8 cellular contexts compared by ENCODE assay signal in the genomic region with DNA sequence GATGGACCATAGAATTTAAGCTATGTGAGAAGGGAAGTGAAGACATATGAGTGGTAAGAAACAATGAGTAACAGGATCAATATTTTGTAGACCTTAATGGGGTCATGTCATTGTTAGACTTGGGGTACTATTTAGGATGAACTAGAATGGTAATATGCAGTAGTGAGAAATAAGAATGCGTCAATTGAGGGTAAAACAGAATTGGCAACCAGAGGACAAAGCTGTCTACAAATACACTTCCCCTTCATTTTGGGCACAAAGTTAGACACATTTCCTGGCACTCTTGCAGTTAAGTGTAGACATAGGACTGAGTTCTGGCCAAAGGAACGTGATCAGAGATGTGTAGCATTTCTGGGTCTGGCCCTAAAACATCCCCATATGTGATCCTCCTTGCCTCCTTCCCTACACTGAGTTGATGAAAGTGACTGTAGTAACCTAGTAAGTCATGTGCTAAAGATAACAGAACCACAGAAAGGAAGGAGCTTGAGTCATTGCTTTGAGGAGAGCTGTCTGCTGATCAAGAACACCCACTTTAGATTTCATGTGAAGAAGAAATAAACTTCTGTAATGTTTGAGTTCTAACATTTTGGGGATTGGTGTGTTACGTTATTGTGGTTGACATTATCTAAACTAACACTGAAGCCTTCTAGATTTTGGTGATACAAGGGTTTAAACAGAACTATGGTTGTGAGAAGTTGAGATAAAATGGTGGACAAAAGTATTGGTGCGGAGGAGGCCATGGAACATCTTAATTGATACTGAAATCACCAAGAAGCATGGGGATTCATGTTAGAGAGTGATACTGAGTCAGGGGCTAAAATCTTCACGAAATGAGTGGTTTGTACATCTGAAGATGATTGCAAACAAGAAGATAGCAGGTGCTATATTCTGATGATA. TPM values are rescaled to one million over a fixed set of nuclear protein-coding genes. Genes with fewer than 3 reads are reported as not detected.
DNase-seq lines count a peak whose midpoint lies in the region; ATAC-seq, FAIRE-seq and TF ChIP-seq lines count a peak whose summit lies in the region.
"Had no signal": no experiment of that assay in that cellular context is flagged by ENCODE, and none has a peak within 500 bp of the region (broad histone marks: within the 10 kb centered on the region; RNA-seq: fewer than 3 reads in every experiment).

No MANE protein-coding gene starts in this region.

- no peaks in the 10 kb centered on the region for H4K20me1 ChIP-seq in IMR-90 (ENCODE audit: insufficient read depth, low read length)
- no peaks in the 10 kb centered on the region for H4K20me1 ChIP-seq in GM12878 (ENCODE audit: control insufficient read depth, insufficient read depth)

- H4K91ac ChIP-seq in IMR-90 (ENCODE audit: insufficient read depth, low read depth, low read length) = peak overlapping the region; percentile 59; the same call in 1 of the 2 replicates

- H3K23ac ChIP-seq in IMR-90 (ENCODE audit: low read depth, low read length) = no peak overlapping the region

- dilution Hi-C loops in IMR-90 (cut with HindIII; ENCODE audit: low sequenced_read_pairs, unreplicated experiment) = no loop called here

- peak overlapping the region; percentile 63 for H2BK120ac ChIP-seq in IMR-90 (ENCODE audit: low read depth, low read length)

- 68% methylated on average over 2 of the region's 5 CpGs; no CpG with 5 or more reads in 1 of the 2 experiments for WGBS in IMR-90 (ENCODE audit: extremely low coverage in 2 of 2, insufficient read length in 1 of 2), 2 experiments
- WGBS in GM12878 (ENCODE audit: insufficient coverage, insufficient replicate concordance, low lambda C conversion rate, missing lambda C conversion rate) = 94% methylated on average over 5 of the region's 5 CpGs

- H3K27me3 ChIP-seq in IMR-90 (ENCODE audit: control insufficient read depth, insufficient read depth, low read length) = no peaks in the 10 kb centered on the region
- H3K27me3 ChIP-seq in GM12878 (replicated peaks in 1 of 2; ENCODE audit: control insufficient read depth in 2 of 2, insufficient read depth in 2 of 2, low read length in 1 of 2) = no peaks in the 10 kb centered on the region
- no peaks in the 10 kb centered on the region for H3K27me3 ChIP-seq in naive thymus-derived CD4-positive, alpha-beta T cell (ENCODE audit: control insufficient read depth in 2 of 2, insufficient read depth in 2 of 2, low read length in 2 of 2)
- H3K27me3 ChIP-seq: heart left ventricle had no signal

- peaks cover 7% of the 10 kb centered on the region; the same call in 1 of the 2 replicates for H3K9me1 ChIP-seq in IMR-90 (ENCODE audit: insufficient read depth, low read length)

- H3K9me3 Mint-ChIP-seq in naive thymus-derived CD4-positive, alpha-beta T cell = no peaks in the 10 kb centered on the region

- TF ChIP-seq POLR2A in IMR-90 (IDR thresholded peaks at IDR 0.05; ENCODE audit: low read depth, low read length) (no peak), GM12878 (IDR thresholded peaks at IDR 0.05; ENCODE audit: low read depth, low read length) (no peak)

- H3K4me3 ChIP-seq in IMR-90 (ENCODE audit: insufficient read depth, low read depth, low read length) (no peak overlapping the region), GM12878 (no peak overlapping the region)
- H3K4me3 ChIP-seq in naive thymus-derived CD4-positive, alpha-beta T cell (ENCODE audit: low read length) = no peak overlapping the region
- H3K4me3 ChIP-seq: heart left ventricle had no signal

- H3K36me3 Mint-ChIP-seq in naive thymus-derived CD4-positive, alpha-beta T cell = peaks cover 0 to 30% (median 20%) of the 10 kb centered on the region in 5 donors

- no peaks in the 10 kb centered on the region for H3K27me3 Mint-ChIP-seq in naive thymus-derived CD4-positive, alpha-beta T cell

- peaks cover 4% of the 10 kb centered on the region for H3K4me1 ChIP-seq in IMR-90 (ENCODE audit: control insufficient read depth, insufficient read depth, low read length)
- H3K4me1 ChIP-seq in GM12878 (ENCODE audit: control insufficient read depth, insufficient read depth, low read length) = no peaks in the 10 kb centered on the region
- H3K4me1 ChIP-seq in naive thymus-derived CD4-positive, alpha-beta T cell (ENCODE audit: control insufficient read depth in 2 of 2, insufficient read depth in 2 of 2, low read length in 2 of 2) = peaks cover 0 to 5% of the 10 kb centered on the region in 2 donors

- H3K4me2 ChIP-seq in IMR-90 (ENCODE audit: low read depth, low read length) (peak overlapping the region; percentile 36; the same call in 1 of the 2 replicates), GM12878 (ENCODE audit: control insufficient read depth, insufficient read depth) (no peak overlapping the region)

- TF ChIP-seq EP300 in GM12878 (IDR thresholded peaks at IDR 0.05; ENCODE audit: borderline replicate concordance in 1 of 2, control insufficient read depth in 1 of 2, low read depth in 2 of 2, low read length in 2 of 2) = no peak

- H3K9me3 ChIP-seq in IMR-90 (ENCODE audit: control insufficient read depth, insufficient read depth, low read length) = no peaks in the 10 kb centered on the region
- no peaks in the 10 kb centered on the region; the same call in 2 of the 3 replicates for H3K9me3 ChIP-seq in GM12878 (replicated peaks; ENCODE audit: control insufficient read depth, insufficient read depth, low read length)
- no peaks in the 10 kb centered on the region for H3K9me3 ChIP-seq in naive thymus-derived CD4-positive, alpha-beta T cell (ENCODE audit: control insufficient read depth in 2 of 3, low read length in 3 of 3)
- H3K9me3 ChIP-seq: heart left ventricle had no signal

- TF ChIP-seq RAD21 in IMR-90 (IDR thresholded peaks at IDR 0.05; ENCODE audit: low read length) (no peak), GM12878 (IDR thresholded peaks at IDR 0.05; ENCODE audit: insufficient read depth, low read depth, low read length) (no peak)

- no peak overlapping the region for H3K56ac ChIP-seq in IMR-90 (ENCODE audit: extremely low read depth, insufficient read depth, low read length)

- H3K14ac ChIP-seq in IMR-90 (replicated peaks; ENCODE audit: low read depth, low read length) = peak overlapping the region; percentile 17; the same call in 1 of the 2 replicates

- H3K79me2 ChIP-seq in GM12878 (ENCODE audit: control insufficient read depth, insufficient read depth, low read length) = no peaks in the 10 kb centered on the region

- H2BK5ac ChIP-seq in IMR-90 (ENCODE audit: low read depth, low read length, poor library complexity, severe bottlenecking) = peak overlapping the region; percentile 76

- no peak overlapping the region for H2AK9ac ChIP-seq in IMR-90 (replicated peaks; ENCODE audit: low read depth, low read length, poor library complexity)

- RAD21 ChIA-PET in GM12878 (lab: Charles Lee; ENCODE audit: unreplicated experiment) = interaction anchor here (1.0 kb wide), 1 partner anchor 10 kb away, joined by 3 read pairs; no protein-coding TSS in a partner anchor

- H2AK5ac ChIP-seq in IMR-90 (ENCODE audit: low read depth, low read length) = no peak overlapping the region

- no peaks in the 10 kb centered on the region for H3K79me1 ChIP-seq in IMR-90 (ENCODE audit: low read depth in 1 of 2, low read length in 2 of 2)

- H2AFZ ChIP-seq in IMR-90 (replicated peaks; ENCODE audit: low read length, poor library complexity) = no peak overlapping the region
- no peak overlapping the region for H2AFZ ChIP-seq in GM12878 (ENCODE audit: control insufficient read depth, low read depth, low read length)

- H3K4ac ChIP-seq in IMR-90 (ENCODE audit: low read depth, low read length) = peak overlapping the region; percentile 66

- no peak for TF ChIP-seq CTCF in IMR-90 (conservative IDR thresholded peaks at IDR 0.05; ENCODE audit: low read depth, low read length)
- no peak for TF ChIP-seq CTCF in GM12878 (IDR thresholded peaks at IDR 0.05 in 2 of 3, conservative IDR thresholded peaks at IDR 0.05 in 1 of 3; ENCODE audit: control insufficient read depth in 2 of 3, extremely low read depth in 1 of 3, insufficient read depth in 1 of 3, low read depth in 3 of 3, low read length in 3 of 3)
- TF ChIP-seq CTCF in GM10248 (IDR thresholded peaks at IDR 0.05; ENCODE audit: control extremely low read depth, extremely low read depth, low read depth, missing control alignments) = no peak

- H3K27ac ChIP-seq in IMR-90 (ENCODE audit: insufficient read depth, low read length) = peak overlapping the region; percentile 70; the same call in 1 of the 2 replicates
- H3K27ac ChIP-seq in GM12878 (ENCODE audit: control insufficient read depth, insufficient read depth) = no peak overlapping the region
- H3K27ac ChIP-seq in naive thymus-derived CD4-positive, alpha-beta T cell (ENCODE audit: low read depth, low read length) = peak overlapping the region; percentile 20
- H3K27ac ChIP-seq: heart left ventricle had no signal

- no peaks in the 10 kb centered on the region for H3K36me3 ChIP-seq in IMR-90 (ENCODE audit: control insufficient read depth, insufficient read depth, low read length)
- H3K36me3 ChIP-seq in GM12878 (ENCODE audit: control insufficient read depth in 2 of 2, insufficient read depth in 2 of 2, low read length in 1 of 2) = no peaks in the 10 kb centered on the region
- H3K36me3 ChIP-seq in naive thymus-derived CD4-positive, alpha-beta T cell (ENCODE audit: control insufficient read depth in 2 of 3, insufficient read depth in 3 of 3, low read length in 3 of 3) = peaks cover 0 to 40% (median 0%) of the 10 kb centered on the region in 3 experiments

- intact Hi-C loops in IMR-90 (cut with micrococcal nuclease) = no loop called here
- intact Hi-C loops in GM12878 (cut with micrococcal nuclease; ENCODE audit: unreplicated experiment) = no loop called here
- intact Hi-C loops in naive thymus-derived CD4-positive, alpha-beta T cell (cut with micrococcal nuclease) = loop anchor here (1.0 kb wide), 2 partner anchors 27 to 42 kb away; partner anchors contain the start of gene CD55 (in 2 of the 2)

- POLR2A ChIA-PET in IMR-90 (lab: Charles Lee; ENCODE audit: unreplicated experiment) (no interaction called here), GM12878 (lab: Charles Lee) (interaction anchor here (0.9 kb wide), 1 partner anchor 18 kb away, joined by 3 read pairs; no protein-coding TSS in a partner anchor), GM10248 (lab: Yijun Ruan, JAX) (no interaction called here)
- POLR2A ChIA-PET in naive thymus-derived CD4-positive, alpha-beta T cell (lab: Charles Lee) = interaction anchor here (1.2 to 2.0 kb wide), 4 partner anchors 11 to 97 kb away, joined by 3 to 9 read pairs (median 4); partner anchors contain the start of gene CD55

- no peak overlapping the region for H3K4me3 Mint-ChIP-seq in naive thymus-derived CD4-positive, alpha-beta T cell

- CTCF ChIA-PET in IMR-90 (lab: Yijun Ruan, JAX) (interaction anchor here (1.5 kb wide), 1 partner anchor 18 kb away, joined by 3 read pairs; no protein-coding TSS in a partner anchor), GM12878 (lab: Yijun Ruan, JAX) (interaction anchor here (0.6 to 0.7 kb wide), 2 partner anchors 10 to 13 kb away, joined by 3 read pairs; no protein-coding TSS in a partner anchor), GM10248 (lab: Yijun Ruan, JAX) (interaction anchor here (2.0 kb wide), 1 partner anchor 10 kb away, joined by 9 read pairs; no protein-coding TSS in a partner anchor)
- CTCF ChIA-PET in naive thymus-derived CD4-positive, alpha-beta T cell (lab: Charles Lee) = interaction anchor here (0.6 to 0.8 kb wide), 3 partner anchors 33 to 139 kb away, joined by 3 to 6 read pairs (median 5); no protein-coding TSS in a partner anchor

- peak overlapping the region in 1 of 2 experiments; percentile 27; a peak in 2 of 4 replicates for H4K8ac ChIP-seq in IMR-90 (ENCODE audit: low read depth in 2 of 2, low read length in 2 of 2)

- no peak for FAIRE-seq in GM12878 (lab: Jason Lieb, UNC)

- no peak overlapping the region for H3K27ac Mint-ChIP-seq in naive thymus-derived CD4-positive, alpha-beta T cell

- SMC1A ChIA-PET in GM12878 (lab: Charles Lee; ENCODE audit: uncharacterized antibody, unreplicated experiment) = interaction anchor here (0.7 to 1.0 kb wide), 4 partner anchors 10 to 409 kb away, joined by 3 read pairs; no protein-coding TSS in a partner anchor

- peak overlapping the region; percentile 67; the same call in 1 of the 2 replicates for H4K5ac ChIP-seq in IMR-90 (ENCODE audit: low read depth, low read length)

- peaks cover 0 to 14% (median 10%) of the 10 kb centered on the region in 7 donors for H3K4me1 Mint-ChIP-seq in naive thymus-derived CD4-positive, alpha-beta T cell

- peak; percentile 81 for ATAC-seq in IMR-90 (ENCODE audit: low read depth)
- no peak for ATAC-seq in GM12878
- ATAC-seq in naive thymus-derived CD4-positive, alpha-beta T cell = peak; percentile 92
- ATAC-seq in GM19397 (IDR thresholded peaks at IDR 0.05; ENCODE audit: unreplicated experiment) = no peak

- peak overlapping the region; percentile 68; the same call in 1 of the 2 replicates for H2BK20ac ChIP-seq in IMR-90 (ENCODE audit: low read depth, low read length)

- H2BK15ac ChIP-seq in IMR-90 (ENCODE audit: low read depth, low read length) = 0 out of 3 replicates have a peak overlapping the region, but pooled peaks have one; percentile 6

- BruUV-seq in IMR-90 (replicated peaks; lab: Mats Ljungman, UMichigan) (no TSS peak), GM12878 (replicated peaks; lab: Mats Ljungman, UMichigan) (TSS peak; percentile 17)

- no peak overlapping the region for H3K9ac ChIP-seq in IMR-90 (ENCODE audit: low read depth, low read length)
- no peak overlapping the region for H3K9ac ChIP-seq in GM12878 (ENCODE audit: control insufficient read depth, insufficient read depth, low read length)

- in situ Hi-C loops in IMR-90 (cut with MboI; ENCODE audit: low sequenced_read_pairs) = no loop called here
- in situ Hi-C loops in GM12878 (cut with MboI) = no loop called here

- DNase-seq in EL (peak; percentile 13), IMR-90 (peak; percentile 86), GM12878 (ENCODE audit: low read depth, low spot score) (no peak), GM10248 (ENCODE audit: extremely low spot score) (no peak), NCI-H2227 (lab: John Stamatoyannopoulos, UW; ENCODE audit: unreplicated experiment) (no peak)
- DNase-seq in naive thymus-derived CD4-positive, alpha-beta T cell = peak in 7 of 9 donors; percentile 24 to 66 (median 38)
- DNase-seq: heart left ventricle had no signal

- H3K18ac ChIP-seq in IMR-90 (ENCODE audit: low read depth, low read length) = peak overlapping the region; percentile 91; the same call in 1 of the 2 replicates

RNA-seq across cellular contexts. Expression of gene CD55, which starts 41.7 kb away (rescaled TPM):
- total RNA-seq in IMR-90 (2012; rRNA removed) = 6.6 and 9.7 TPM in 2 replicates
- 11.5 and 11.6 TPM in 2 replicates for polyA plus RNA-seq in IMR-90 (2012; rRNA removed)
- polyA plus RNA-seq in IMR-90 (2012; cell fraction: cytosol; rRNA removed) = 5.7 and 11.0 TPM in 2 replicates
- 1.7 and 7.2 TPM in 2 replicates for polyA plus RNA-seq in IMR-90 (2012; cell fraction: nucleus; rRNA removed; ENCODE audit: low replicate concordance)
- 205 and 212 TPM in 2 replicates for total RNA-seq in GM12878 (2013; cell fraction: nucleolus; rRNA removed)
- total RNA-seq in GM12878 (2014; rRNA removed) = 15.7 and 21.1 TPM in 2 replicates
- 19.3 and 19.9 TPM in 2 replicates for total RNA-seq in GM12878 (2014; rRNA removed; fragmentation: Illumina TruSeq; extraction: Trizol)
- total RNA-seq in GM12878 (2021) = 14.5 and 19.2 TPM in 2 replicates
- 9.2 TPM for polyA plus RNA-seq in GM12878 (2011; ENCODE audit: low read depth)
- polyA plus RNA-seq in GM12878 (2011; rRNA removed) = 46.5 and 56.3 TPM in 2 replicates
- polyA plus RNA-seq in GM12878 (2011; cell fraction: cytosol; rRNA removed) = 16.5 and 25.0 TPM in 2 replicates
- 14.5 and 22.6 TPM in 2 replicates for polyA plus RNA-seq in GM12878 (2011; cell fraction: nucleus; rRNA removed)
- polyA plus RNA-seq in GM12878 (2012) = 19.0 and 23.8 TPM in 2 replicates
- polyA plus RNA-seq in GM12878 (2014; fragmentation: Illumina TruSeq; extraction: Trizol) = 19.8 and 28.7 TPM in 2 replicates
- 1 to 10 TPM; 5.2 to 6.0 TPM for polyA plus RNA-seq in GM12878 (2014; fragmentation: Nextera tagmentation; extraction: Ambion mirVana)
- 16.0 and 17.6 TPM in 2 replicates for polyA plus RNA-seq in GM12878 (2014; rRNA removed)
- 10 to 100 TPM; 12.3 to 14.2 TPM for polyA plus RNA-seq in GM12878 (2016; fragmentation: Nextera tagmentation; extraction: Ambion mirVana)
- polyA minus RNA-seq in GM12878 (2011; rRNA and poly(A)+ RNA removed) = 19.8 and 28.5 TPM in 2 replicates
- 16.7 and 19.1 TPM in 2 replicates for polyA minus RNA-seq in GM12878 (2011; cell fraction: cytosol; rRNA and poly(A)+ RNA removed)
- 26.5 and 41.1 TPM in 2 replicates for polyA minus RNA-seq in GM12878 (2011; cell fraction: nucleus; rRNA and poly(A)+ RNA removed)
- total RNA-seq in naive thymus-derived CD4-positive, alpha-beta T cell = 100 to 1,000 TPM; 122 to 264 (median 134) TPM
- polyA plus RNA-seq in naive thymus-derived CD4-positive, alpha-beta T cell = 100 to 1,000 TPM; 115 to 185 TPM

Comparison
In these comparisons a context has a peak if more than half of its experiments do, and no peak if none do; other contexts are left out.
1. DNase-seq: peak in EL (single experiment), IMR-90 (single experiment) and naive thymus-derived CD4-positive, alpha-beta T cell (7 of 9); none in GM12878 (single experiment), GM10248 (single experiment) and NCI-H2227 (single experiment).
2. ATAC-seq: peak in IMR-90 (single experiment) and naive thymus-derived CD4-positive, alpha-beta T cell (single experiment); none in GM12878 (single experiment) and GM19397 (single experiment).
3. POLR2A ChIA-PET loops: an anchor here in GM12878 (0.9 kb wide) and naive thymus-derived CD4-positive, alpha-beta T cell (1.2 to 2.0 kb wide); none called in IMR-90 and GM10248.
4. intact Hi-C loops: an anchor here in naive thymus-derived CD4-positive, alpha-beta T cell (1.0 kb wide); none called in IMR-90 and GM12878.